ENCODE assay signal across 8 cellular contexts in the genomic region with DNA sequence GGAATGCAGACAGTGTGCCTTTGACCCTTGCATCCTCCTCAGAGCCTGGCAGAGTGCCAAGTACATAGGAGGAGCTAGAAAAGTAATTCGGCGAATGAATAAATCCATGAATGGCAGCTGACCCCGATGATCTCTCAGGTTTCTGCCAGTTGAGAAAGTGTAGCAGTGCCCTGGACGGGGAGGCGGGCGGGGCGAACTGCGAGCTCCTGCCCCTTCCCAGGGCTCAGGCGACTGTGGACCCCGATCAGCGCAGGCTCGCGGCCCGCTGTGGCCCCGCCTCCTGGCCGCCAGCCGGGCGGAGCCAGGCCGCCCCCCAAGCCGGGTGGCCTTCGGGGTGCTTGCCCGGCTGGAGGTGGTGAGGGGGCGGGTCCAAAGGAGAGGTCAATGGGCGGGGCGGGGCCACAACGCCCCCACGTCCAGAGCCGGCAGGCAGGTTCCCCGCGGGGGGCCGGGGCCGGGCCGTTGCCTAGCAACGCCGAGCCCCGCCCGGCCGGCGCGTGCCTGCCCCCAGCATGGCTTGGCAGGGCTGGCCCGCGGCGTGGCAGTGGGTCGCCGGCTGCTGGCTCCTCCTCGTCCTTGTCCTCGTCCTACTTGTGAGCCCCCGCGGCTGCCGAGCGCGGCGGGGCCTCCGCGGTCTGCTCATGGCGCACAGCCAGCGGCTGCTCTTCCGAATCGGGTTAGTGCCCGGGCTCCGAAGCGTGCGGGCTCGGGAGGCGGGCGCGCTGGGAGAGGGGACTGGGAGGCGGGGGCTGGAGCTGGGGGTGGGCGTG. TPM values are rescaled to one million over a fixed set of nuclear protein-coding genes. Genes with fewer than 3 reads are reported as not detected.
DNase-seq lines count a peak whose midpoint lies in the region; ATAC-seq and TF ChIP-seq lines count a peak whose summit lies in the region.

No MANE protein-coding gene starts in this region.

- peak overlapping the region; percentile 78 to 94 (median 82) for H3K27ac ChIP-seq in body of pancreas

- no peaks in the 10 kb centered on the region for H3K36me3 ChIP-seq in body of pancreas (replicated peaks in 1 of 2; ENCODE audit: insufficient read depth in 1 of 2, low read depth in 2 of 2)

- 0 to 1% methylated on average over 14 to 66 of the region's 69 CpGs for WGBS in body of pancreas, 2 donors

- peak overlapping the region; percentile 82 for H3K27ac Mint-ChIP-seq in T-helper 17 cell

- H3K27me3 Mint-ChIP-seq in T-helper 17 cell, result no peaks in the 10 kb centered on the region

- H3K9me3 ChIP-seq in T-helper 17 cell (ENCODE audit: control insufficient read depth, low read length, poor library complexity, severe bottlenecking), result no peaks in the 10 kb centered on the region
- H3K9me3 ChIP-seq in body of pancreas, result no peaks in the 10 kb centered on the region

- ATAC-seq in HG02642 (IDR thresholded peaks at IDR 0.05; ENCODE audit: poor library complexity, unreplicated experiment) (peak; percentile 81), T-helper 17 cell (peak; percentile 73), body of pancreas (peak; percentile 77), sciatic nerve (peak; percentile 82), GM18873 (IDR thresholded peaks at IDR 0.05; ENCODE audit: low FRiP score, unreplicated experiment) (no peak)

- H3K4me3 Mint-ChIP-seq in T-helper 17 cell, result peak overlapping the region; percentile 89

- intact Hi-C loops in body of pancreas (cut with DNase I) (no loop called here), sciatic nerve (cut with DNase I) (no loop called here)

- peak in 2 of 3 donors; percentile 32 to 52 for TF ChIP-seq POLR2A in body of pancreas (IDR thresholded peaks at IDR 0.05)

- no peaks in the 10 kb centered on the region for H3K27me3 ChIP-seq in body of pancreas

- peaks cover 34% of the 10 kb centered on the region for H3K4me1 Mint-ChIP-seq in T-helper 17 cell

- peaks cover 28% of the 10 kb centered on the region for H3K4me1 ChIP-seq in body of pancreas

- TF ChIP-seq CTCF in GM12875 (IDR thresholded peaks at IDR 0.05; ENCODE audit: borderline replicate concordance, insufficient read depth, low read depth, low read length), result no peak
- TF ChIP-seq CTCF in body of pancreas (IDR thresholded peaks at IDR 0.05), result no peak

- peaks cover 2% of the 10 kb centered on the region for H3K36me3 Mint-ChIP-seq in T-helper 17 cell (ENCODE audit: low read depth)

- DNase-seq in NCI-H1105 (lab: John Stamatoyannopoulos, UW), result peak; percentile 81
- DNase-seq in T-helper 17 cell, result peak; percentile 27 to 46 (median 38)
- DNase-seq in body of pancreas, result peak; percentile 71 to 89 (median 86)
- DNase-seq in sciatic nerve (ENCODE audit: low spot score), result peak; percentile 85

- peak overlapping the region; percentile 54 for H3K4me3 ChIP-seq in GM12875 (ENCODE audit: low read depth, low read length)
- peak overlapping the region; percentile 40 to 80 for H3K4me3 ChIP-seq in body of pancreas
- peak overlapping the region; percentile 72 for H3K4me3 ChIP-seq in iPS-11a (ENCODE audit: low read depth, low read length)

RNA-seq across cellular contexts. Expression of gene TMBIM1, which starts 30.6 kb away (rescaled TPM):
- total RNA-seq in T-helper 17 cell (100 to 1,000 TPM in 1 of 2 donors, 10 to 100 TPM in 1; 97.4 to 121 TPM), body of pancreas (100 to 1,000 TPM; 125 to 148 TPM), sciatic nerve (211 TPM)

RNA-seq across cellular contexts. Expression of gene CATIP, which starts 33.7 kb away (rescaled TPM):
- total RNA-seq in T-helper 17 cell, result not detected
- under 1 TPM; 0.33 to 0.52 TPM for total RNA-seq in body of pancreas
- total RNA-seq in sciatic nerve, result not detected

RNA-seq across cellular contexts. Expression of gene PNKD, which starts 52.6 kb away (rescaled TPM):
- total RNA-seq in T-helper 17 cell (10 to 100 TPM; 21.1 to 31.2 TPM), body of pancreas (10 to 100 TPM; 17.1 to 21.3 TPM), sciatic nerve (56.3 TPM)

RNA-seq across cellular contexts. Expression of gene AAMP, which starts 53.0 kb away (rescaled TPM):
- 10 to 100 TPM; 46.8 to 47.0 TPM for total RNA-seq in T-helper 17 cell
- 100 to 1,000 TPM in 1 of 2 donors, 10 to 100 TPM in 1; 61.5 to 114 TPM for total RNA-seq in body of pancreas
- total RNA-seq in sciatic nerve, result 59.9 TPM

RNA-seq across cellular contexts. Expression of gene SLC11A1, which starts 59.1 kb away (rescaled TPM):
- total RNA-seq in T-helper 17 cell (10 to 100 TPM in 1 of 2 donors, 1 to 10 TPM in 1; 2.7 to 23.9 TPM), body of pancreas (1 to 10 TPM; 3.0 to 7.3 TPM), sciatic nerve (36.6 TPM)
